1 cellular context compared by ENCODE assay signal in genomic region chr20:8527998-8528397, GRCh38.
A peak's percentile ranks its signal among the peaks of the same experiment; 100 is the strongest.
TF ChIP-seq lines count a peak whose summit lies in the region.

No MANE protein-coding gene starts in this region.

TF ChIP-seq in K562, 482 proteins besides CTCF, POLR2A, EP300 and RAD21 (continued from another document and continues in another):
- TF ChIP-seq ZNF609 (CRISPR knock-in tag; IDR thresholded peaks at IDR 0.05; ENCODE audit: borderline replicate concordance) (no peak), SAFB2 (IDR thresholded peaks at IDR 0.05; ENCODE audit: borderline replicate concordance, low read depth, low read length, severe bottlenecking) (no peak), MAFK (IDR thresholded peaks at IDR 0.05; ENCODE audit: low read length) (peak; percentile 44; the same call in 1 of the 2 replicates), ZNF589 (CRISPR knock-in tag; IDR thresholded peaks at IDR 0.05; ENCODE audit: low read depth) (no peak), RFX1 (IDR thresholded peaks at IDR 0.05) (no peak), CLOCK (CRISPR knock-in tag; IDR thresholded peaks at IDR 0.05; ENCODE audit: borderline replicate concordance) (no peak), ZNF134 (CRISPR knock-in tag; conservative IDR thresholded peaks at IDR 0.05) (no peak), AFF4 (CRISPR knock-in tag; IDR thresholded peaks at IDR 0.05) (no peak), HINFP (tag; conservative IDR thresholded peaks at IDR 0.05; ENCODE audit: low read depth) (no peak), SPI1 (IDR thresholded peaks at IDR 0.05; ENCODE audit: borderline replicate concordance, low read depth, low read length) (peak; percentile 53; the same call in 1 of the 2 replicates), NELFE (IDR thresholded peaks at IDR 0.05; ENCODE audit: insufficient read depth, insufficient read length) (no peak), ZSCAN29 (IDR thresholded peaks at IDR 0.05) (no peak), ZNF277 (CRISPR knock-in tag; IDR thresholded peaks at IDR 0.05; ENCODE audit: borderline replicate concordance) (no peak), TAL1 (IDR thresholded peaks at IDR 0.05) (no peak), GMEB1 (CRISPR knock-in tag; IDR thresholded peaks at IDR 0.05) (no peak), E2F3 (CRISPR knock-in tag; IDR thresholded peaks at IDR 0.05) (no peak), RUNX1 (IDR thresholded peaks at IDR 0.05; ENCODE audit: low read depth) (no peak), ZNF41 (CRISPR knock-in tag; conservative IDR thresholded peaks at IDR 0.05) (no peak), ZNF764 (CRISPR knock-in tag; IDR thresholded peaks at IDR 0.05; ENCODE audit: low read depth) (no peak), GTF2E2 (tag; IDR thresholded peaks at IDR 0.05) (no peak), C11orf30 (IDR thresholded peaks at IDR 0.05; ENCODE audit: low read depth) (peak; percentile 38; the same call in 1 of the 2 replicates), NFE2 (IDR thresholded peaks at IDR 0.05; ENCODE audit: low read depth) (peak; percentile 63), ETS2 (tag; IDR thresholded peaks at IDR 0.05; ENCODE audit: borderline replicate concordance, poor library complexity, severe bottlenecking) (no peak), JUND (IDR thresholded peaks at IDR 0.05; ENCODE audit: borderline replicate concordance, low read depth, low read length) (no peak), JUND (tag; IDR thresholded peaks at IDR 0.05; ENCODE audit: borderline replicate concordance, low read depth, low read length) (no peak), SIN3B (IDR thresholded peaks at IDR 0.05; ENCODE audit: low read depth) (no peak), ZNF140 (CRISPR knock-in tag; IDR thresholded peaks at IDR 0.05) (no peak), HNRNPUL1 (IDR thresholded peaks at IDR 0.05; ENCODE audit: low read length) (no peak), ADNP (tag; IDR thresholded peaks at IDR 0.05) (no peak), NFATC3 (IDR thresholded peaks at IDR 0.05) (no peak), NEUROD1 (IDR thresholded peaks at IDR 0.05; ENCODE audit: borderline replicate concordance, low read depth, low read length, partially characterized antibody) (no peak), CCAR2 (IDR thresholded peaks at IDR 0.05; ENCODE audit: low read depth, low read length) (no peak), CREB1 (IDR thresholded peaks at IDR 0.05) (no peak), CREB1 (CRISPR knock-in tag; IDR thresholded peaks at IDR 0.05) (no peak), SMAD4 (CRISPR knock-in tag; conservative IDR thresholded peaks at IDR 0.05) (no peak), MAFF (IDR thresholded peaks at IDR 0.05; ENCODE audit: low read length) (peak; percentile 57; the same call in 1 of the 2 replicates), HMGN3 (IDR thresholded peaks at IDR 0.05; ENCODE audit: borderline replicate concordance, extremely low read depth, insufficient read length, low read depth, low read length) (no peak), HNRNPL (IDR thresholded peaks at IDR 0.05; ENCODE audit: low read depth, low read length) (no peak), ZNF197 (CRISPR knock-in tag; IDR thresholded peaks at IDR 0.05; ENCODE audit: low read depth) (no peak), TAF1 (IDR thresholded peaks at IDR 0.05; ENCODE audit: control insufficient read depth, extremely low read depth, insufficient read depth, low read length, severe bottlenecking) (no peak), ZNF740 (CRISPR knock-in tag; IDR thresholded peaks at IDR 0.05) (no peak), ZNF740 (tag; IDR thresholded peaks at IDR 0.05) (no peak), USF1 (CRISPR knock-in tag; IDR thresholded peaks at IDR 0.05) (no peak), RBM22 (IDR thresholded peaks at IDR 0.05; ENCODE audit: low read depth, low read length, poor library complexity, severe bottlenecking) (no peak), TEAD2 (tag; IDR thresholded peaks at IDR 0.05) (no peak), DIDO1 (tag; IDR thresholded peaks at IDR 0.05; ENCODE audit: low read depth) (no peak), ZC3H11A (IDR thresholded peaks at IDR 0.05; ENCODE audit: low read depth, low read length) (no peak), MAFG (tag; conservative IDR thresholded peaks at IDR 0.05) (peak; percentile 72), ZNF512 (tag; IDR thresholded peaks at IDR 0.05) (no peak)
